Comparison of ENCODE assay signal across 8 cellular contexts in the genomic region with DNA sequence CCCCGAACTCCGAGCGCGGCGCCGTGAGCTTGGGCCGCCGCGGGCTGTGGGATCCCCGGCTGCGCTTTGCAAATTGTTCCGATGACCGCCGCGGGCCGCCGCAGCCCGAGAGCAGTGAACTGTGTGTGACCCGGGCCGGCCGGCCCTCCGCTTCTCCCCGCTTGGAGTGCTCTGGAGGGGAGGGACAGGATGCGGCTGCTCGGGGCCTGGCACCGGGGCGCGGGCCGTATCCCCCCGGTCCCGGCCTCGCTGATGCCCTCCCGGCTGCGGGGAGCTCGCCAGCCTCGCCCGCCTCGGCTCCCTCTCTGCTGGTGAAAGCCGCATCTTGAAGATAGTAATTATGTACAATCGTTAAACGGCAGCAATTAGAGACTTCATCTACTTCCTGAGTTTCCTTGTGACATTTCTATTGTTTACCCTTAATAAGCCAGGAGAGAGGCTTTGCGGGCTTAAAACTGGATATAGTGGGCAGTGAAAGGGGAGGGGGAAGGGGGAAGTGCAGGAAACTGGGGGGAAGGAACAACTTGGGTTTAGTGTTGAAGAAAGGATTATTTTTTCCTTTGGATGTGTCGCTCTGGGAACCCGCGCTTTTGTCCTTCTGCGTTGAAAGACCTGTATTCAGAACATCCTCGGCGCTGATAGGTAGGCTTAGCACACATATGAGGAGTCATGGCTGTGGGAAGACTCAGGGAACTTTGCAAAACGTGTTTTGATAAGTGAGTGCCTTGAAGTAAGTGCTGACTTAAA. TPM values are rescaled to one million over a fixed set of nuclear protein-coding genes. Genes with fewer than 3 reads are reported as not detected.
DNase-seq lines count a peak whose midpoint lies in the region; ATAC-seq and TF ChIP-seq lines count a peak whose summit lies in the region.

No MANE protein-coding gene starts in this region.

- DNase-seq in G401 (ENCODE audit: low spot score) = peak; percentile 47
- peak; percentile 12 for DNase-seq in RPMI8226
- peak; percentile 47 to 65 (median 59) for DNase-seq in adrenal gland
- DNase-seq in right cardiac atrium = peak; percentile 58 to 81 (median 80)
- peak in 6 of 10 donors; percentile 26 to 91 (median 68) for DNase-seq in posterior cingulate gyrus
- no peak for DNase-seq in HPDE6-E6E7 (ENCODE audit: extremely low spot score)

- ATAC-seq in HG03064 (IDR thresholded peaks at IDR 0.05; ENCODE audit: low read depth, unreplicated experiment) (peak; percentile 41), right cardiac atrium (peak; percentile 81 to 83), GM18861 (IDR thresholded peaks at IDR 0.05; ENCODE audit: unreplicated experiment) (no peak)

- no peaks in the 10 kb centered on the region for H3K36me3 ChIP-seq in adrenal gland (replicated peaks in 1 of 2)

- H3K27ac ChIP-seq in adrenal gland (peak overlapping the region in 4 of 5 donors; percentile 64 to 93 (median 78)), right cardiac atrium (ENCODE audit: low read length) (peak overlapping the region; percentile 2)

- 4 to 11% (median 7%) methylated on average over 11 to 49 of the region's 49 CpGs for WGBS in adrenal gland, 4 donors
- 3% methylated on average over 49 of the region's 49 CpGs for WGBS in right cardiac atrium

- intact Hi-C loops in adrenal gland (cut with DNase I) (no loop called here), right cardiac atrium (cut with DNase I) (no loop called here), posterior cingulate gyrus (cut with DNase I) (loop anchor here (2.0 to 10.0 kb wide), 4 partner anchors 65 to 535 kb away; a partner anchor contains a TSS)

- H3K27me3 ChIP-seq in adrenal gland = no peaks in the 10 kb centered on the region
- no peaks in the 10 kb centered on the region for H3K27me3 ChIP-seq in right cardiac atrium (ENCODE audit: control insufficient read depth, insufficient read depth)

- in situ Hi-C loops in G401 (cut with HindIII; ENCODE audit: low sequenced_read_pairs) = no loop called here

- TF ChIP-seq CTCF in adrenal gland (IDR thresholded peaks at IDR 0.05) = no peak

- peak in 1 of 2 donors; percentile 32 for TF ChIP-seq POLR2A in adrenal gland (IDR thresholded peaks at IDR 0.05)

- H3K9me3 ChIP-seq in adrenal gland (replicated peaks in 1 of 3) (no peaks in the 10 kb centered on the region), right cardiac atrium (ENCODE audit: control insufficient read depth, low read length) (no peaks in the 10 kb centered on the region)

- peaks cover 0 to 26% of the 10 kb centered on the region in 2 donors for H3K4me1 ChIP-seq in adrenal gland (replicated peaks in 1 of 2)
- H3K4me1 ChIP-seq in right cardiac atrium (ENCODE audit: control insufficient read depth, insufficient read depth, low read length) = no peaks in the 10 kb centered on the region

- H3K4me3 ChIP-seq in adrenal gland (peak overlapping the region in 3 of 4 donors; percentile 82 to 96 (median 82)), right cardiac atrium (ENCODE audit: low read length) (peak overlapping the region; percentile 97)

RNA-seq across cellular contexts. Expression of a gene that starts 1.2 kb away (rescaled TPM):
- total RNA-seq in G401 (2014; rRNA removed; shearing (Covaris generic)) = under 0.01 and 0.10 TPM in 2 replicates
- total RNA-seq in adrenal gland (10 to 100 TPM in 2 of 8 donors, 1 to 10 TPM in 6; 2.0 to 14.1 (median 6.7) TPM), right cardiac atrium (1 to 10 TPM; 4.5 to 6.8 (median 4.8) TPM)
- polyA plus RNA-seq in adrenal gland (1 to 10 TPM; 1.4 to 2.7 (median 2.6) TPM), right cardiac atrium (1.4 TPM)
